ENCODE assay signal across 1 cellular context in genomic region chr18:36355511-36355910, GRCh38.
TF ChIP-seq lines count a peak whose summit lies in the region.

No MANE protein-coding gene starts in this region.

TF ChIP-seq in IMR-90, 13 proteins besides CTCF, POLR2A, EP300 and RAD21 (continued from another document):
- TF ChIP-seq, protein P1, sequence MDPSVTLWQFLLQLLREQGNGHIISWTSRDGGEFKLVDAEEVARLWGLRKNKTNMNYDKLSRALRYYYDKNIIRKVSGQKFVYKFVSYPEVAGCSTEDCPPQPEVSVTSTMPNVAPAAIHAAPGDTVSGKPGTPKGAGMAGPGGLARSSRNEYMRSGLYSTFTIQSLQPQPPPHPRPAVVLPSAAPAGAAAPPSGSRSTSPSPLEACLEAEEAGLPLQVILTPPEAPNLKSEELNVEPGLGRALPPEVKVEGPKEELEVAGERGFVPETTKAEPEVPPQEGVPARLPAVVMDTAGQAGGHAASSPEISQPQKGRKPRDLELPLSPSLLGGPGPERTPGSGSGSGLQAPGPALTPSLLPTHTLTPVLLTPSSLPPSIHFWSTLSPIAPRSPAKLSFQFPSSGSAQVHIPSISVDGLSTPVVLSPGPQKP (IDR thresholded peaks at IDR 0.05; ENCODE audit: borderline replicate concordance, low read depth, low read length) = no peak
